In genomic region chr17:49836111-49837030, GRCh38 we compare ENCODE assay signal across 10 cellular contexts. TPM values are rescaled to one million over a fixed set of nuclear protein-coding genes. Genes with fewer than 3 reads are reported as not detected.
DNase-seq lines count a peak whose midpoint lies in the region; ATAC-seq and TF ChIP-seq lines count a peak whose summit lies in the region.
"Had no signal": no experiment of that assay in that cellular context is flagged by ENCODE, and none has a peak within 500 bp of the region (broad histone marks: within the 10 kb centered on the region; RNA-seq: fewer than 3 reads in every experiment).

No MANE protein-coding gene starts in this region.

- DNase-seq in Right ventricle myocardium superior (no peak), cardiac septum (ENCODE audit: low spot score) (no peak), brain microvascular endothelial cell (peak; percentile 17), left kidney (ENCODE audit: low read depth, low spot score) (peak; percentile 59), aorta (peak in 1 of 2 donors; percentile 73), MV-4-11 (lab: John Stamatoyannopoulos, UW) (no peak)
- no peak for DNase-seq in activated CD4-positive, alpha-beta T cell treated with anti-CD3 and anti-CD28 coated beads for 4 hours
- DNase-seq: naive thymus-derived CD4-positive, alpha-beta T cell had no signal

- peaks cover 18% of the 10 kb centered on the region for H3K36me3 ChIP-seq in brain microvascular endothelial cell (replicated peaks)
- peaks cover 0 to 4% of the 10 kb centered on the region in 2 donors for H3K36me3 ChIP-seq in aorta (ENCODE audit: control insufficient read depth in 1 of 2, insufficient read depth in 2 of 2, low read length in 1 of 2)

- H3K27me3 ChIP-seq in brain microvascular endothelial cell (replicated peaks) (no peaks in the 10 kb centered on the region), aorta (ENCODE audit: control insufficient read depth in 1 of 2, insufficient read depth in 2 of 2, low read length in 1 of 2) (no peaks in the 10 kb centered on the region)

- no peaks in the 10 kb centered on the region for H3K9me3 ChIP-seq in aorta (ENCODE audit: control insufficient read depth, low read length)

- H3K4me3 ChIP-seq in brain microvascular endothelial cell (ENCODE audit: low read depth, low read length) = no peak overlapping the region
- no peak overlapping the region for H3K4me3 ChIP-seq in aorta (ENCODE audit: low read length in 2 of 2)

- ATAC-seq in Right ventricle myocardium superior (ENCODE audit: poor library complexity) (peak; percentile 24), aorta (ENCODE audit: low FRiP score) (peak; percentile 69), HG03442 (IDR thresholded peaks at IDR 0.05; ENCODE audit: unreplicated experiment) (no peak)
- ATAC-seq: naive thymus-derived CD4-positive, alpha-beta T cell had no signal

- intact Hi-C loops in Right ventricle myocardium superior (cut with DNase I) (no loop called here), cardiac septum (cut with DNase I) (no loop called here), aorta (cut with DNase I) (loop anchor here in 1 of 2 donors (5.0 kb wide), 1 partner anchor 49 kb away; the partner anchor contains the start of gene KAT7)

- 13 to 14% methylated on average over 16 of the region's 16 CpGs for WGBS in aorta, 2 donors

- no peak for TF ChIP-seq CTCF in brain microvascular endothelial cell (IDR thresholded peaks at IDR 0.05; ENCODE audit: low read depth, low read length, missing control alignments)

- H3K27ac ChIP-seq in brain microvascular endothelial cell (no peak overlapping the region), aorta (ENCODE audit: low read depth in 1 of 2, low read length in 2 of 2) (peak overlapping the region; percentile 61 to 98)
- H3K27ac ChIP-seq: C4-2B had no signal

- in situ Hi-C loops in brain microvascular endothelial cell (cut with HindIII; ENCODE audit: low pct_ligation_motif_present, low sequenced_read_pairs) = no loop called here

- peaks cover 2 to 4% of the 10 kb centered on the region in 2 donors for H3K4me1 ChIP-seq in aorta (ENCODE audit: control insufficient read depth in 1 of 2, insufficient read depth in 2 of 2, low read length in 2 of 2)

RNA-seq across cellular contexts. Expression of gene TAC4, which starts 11.5 kb away (rescaled TPM):
- total RNA-seq in Right ventricle myocardium superior (not detected), cardiac septum (1.7 TPM), aorta (not detected)
- polyA plus RNA-seq in aorta = not detected
- total RNA-seq: naive thymus-derived CD4-positive, alpha-beta T cell had no signal
- polyA plus RNA-seq: naive thymus-derived CD4-positive, alpha-beta T cell had no signal

RNA-seq across cellular contexts. Expression of gene KAT7, which starts 47.9 kb away (rescaled TPM):
- 42.5 TPM for total RNA-seq in Right ventricle myocardium superior
- total RNA-seq in cardiac septum = 63.2 TPM
- total RNA-seq in aorta = 10 to 100 TPM; 60.8 to 63.9 TPM
- polyA plus RNA-seq in aorta = 10 to 100 TPM in 1 of 2 donors, 1 to 10 TPM in 1; 6.1 to 17.4 TPM

Comparison
In these comparisons a context has a peak if more than half of its experiments do, and no peak if none do; other contexts are left out.
1. DNase-seq: peak in brain microvascular endothelial cell (single experiment) and left kidney (single experiment); none in Right ventricle myocardium superior (single experiment), cardiac septum (single experiment), activated CD4-positive, alpha-beta T cell treated with anti-CD3 and anti-CD28 coated beads for 4 hours (0 of 2) and MV-4-11 (single experiment).